ENCODE assay signal across 22 cellular contexts in genomic region chrX:43804021-43804420, GRCh38.
DNase-seq lines count a peak whose midpoint lies in the region; TF ChIP-seq lines count a peak whose summit lies in the region.
"Had no signal": no experiment of that assay in that cellular context is flagged by ENCODE, and none has a peak within 500 bp of the region (broad histone marks: within the 10 kb centered on the region; RNA-seq: fewer than 3 reads in every experiment).

No MANE protein-coding gene starts in this region.

- peak overlapping the region; percentile 46 for H3K4me3 Mint-ChIP-seq in T-helper 2 cell treated with Interferon-gamma antibody and Interleukin-4, amounts not matched to agents 5 μg/mL and 100 μg/mL, for 36 hours
- H3K4me3 Mint-ChIP-seq: CD14-positive monocyte; CD4-positive, alpha-beta memory T cell; CD4-positive, CD25-positive, alpha-beta regulatory T cell; CD8-positive, alpha-beta memory T cell had no signal

- TF ChIP-seq CTCF in epithelial cell of esophagus (IDR thresholded peaks at IDR 0.05; ENCODE audit: insufficient read depth, low read depth, low read length, missing control alignments), result no peak

- DNase-seq in M059J (ENCODE audit: low read depth) (peak; percentile 3), epithelial cell of esophagus (ENCODE audit: low read depth) (peak; percentile 2), NCI-H69 (lab: John Stamatoyannopoulos, UW) (no peak), AG20443 (ENCODE audit: low spot score) (no peak)
- DNase-seq in T-helper 2 cell treated with Interferon-gamma antibody and Interleukin-4, amounts not matched to agents 5 μg/mL and 100 μg/mL, for 36 hours (ENCODE audit: low spot score), result peak; percentile 20
- DNase-seq: BE2C; C1 segment of cervical spinal cord; CD4-positive, alpha-beta memory T cell; CD4-positive, CD25-positive, alpha-beta regulatory T cell; CD8-positive, alpha-beta memory T cell; COR-L47; DMS 273 treated with DMSO at 0.1 percent for 48 hours; DMS153; DMS53; DMS79; DND-41; EL; GDM1 had no signal

- no peak overlapping the region for H3K4me3 ChIP-seq in epithelial cell of esophagus (ENCODE audit: low read length)
- H3K4me3 ChIP-seq: A549, BLaER1, GM12878 had no signal

- H3K9me3 Mint-ChIP-seq in T-helper 2 cell treated with Interferon-gamma antibody and Interleukin-4, amounts not matched to agents 5 μg/mL and 100 μg/mL, for 36 hours, result no peaks in the 10 kb centered on the region
- H3K9me3 Mint-ChIP-seq: CD4-positive, alpha-beta memory T cell; CD8-positive, alpha-beta memory T cell had no signal

- peaks cover 18% of the 10 kb centered on the region for H3K36me3 Mint-ChIP-seq in T-helper 2 cell treated with Interferon-gamma antibody and Interleukin-4, amounts not matched to agents 5 μg/mL and 100 μg/mL, for 36 hours (ENCODE audit: low read depth)
- H3K36me3 Mint-ChIP-seq: CD14-positive monocyte; CD4-positive, alpha-beta memory T cell; CD4-positive, CD25-positive, alpha-beta regulatory T cell; CD8-positive, alpha-beta memory T cell had no signal

- no peaks in the 10 kb centered on the region for H3K27me3 Mint-ChIP-seq in T-helper 2 cell treated with Interferon-gamma antibody and Interleukin-4, amounts not matched to agents 5 μg/mL and 100 μg/mL, for 36 hours (ENCODE audit: low read depth)

- H3K27ac Mint-ChIP-seq in T-helper 2 cell treated with Interferon-gamma antibody and Interleukin-4, amounts not matched to agents 5 μg/mL and 100 μg/mL, for 36 hours, result peak overlapping the region; percentile 50
- H3K27ac Mint-ChIP-seq: CD14-positive monocyte; CD4-positive, alpha-beta memory T cell; CD4-positive, CD25-positive, alpha-beta regulatory T cell; CD8-positive, alpha-beta memory T cell had no signal

- H3K4me1 Mint-ChIP-seq in T-helper 2 cell treated with Interferon-gamma antibody and Interleukin-4, amounts not matched to agents 5 μg/mL and 100 μg/mL, for 36 hours (ENCODE audit: low read depth), result peaks cover 28% of the 10 kb centered on the region
- H3K4me1 Mint-ChIP-seq: CD14-positive monocyte; CD4-positive, alpha-beta memory T cell; CD4-positive, CD25-positive, alpha-beta regulatory T cell; CD8-positive, alpha-beta memory T cell had no signal

Comparison
In these comparisons a context has a peak if more than half of its experiments do, and no peak if none do; other contexts are left out.
1. DNase-seq: peak in M059J (single experiment), T-helper 2 cell treated with Interferon-gamma antibody and Interleukin-4, amounts not matched to agents 5 μg/mL and 100 μg/mL, for 36 hours (single experiment) and epithelial cell of esophagus (single experiment); none in NCI-H69 (single experiment) and AG20443 (single experiment).